8 cellular contexts compared by ENCODE assay signal in the genomic region with DNA sequence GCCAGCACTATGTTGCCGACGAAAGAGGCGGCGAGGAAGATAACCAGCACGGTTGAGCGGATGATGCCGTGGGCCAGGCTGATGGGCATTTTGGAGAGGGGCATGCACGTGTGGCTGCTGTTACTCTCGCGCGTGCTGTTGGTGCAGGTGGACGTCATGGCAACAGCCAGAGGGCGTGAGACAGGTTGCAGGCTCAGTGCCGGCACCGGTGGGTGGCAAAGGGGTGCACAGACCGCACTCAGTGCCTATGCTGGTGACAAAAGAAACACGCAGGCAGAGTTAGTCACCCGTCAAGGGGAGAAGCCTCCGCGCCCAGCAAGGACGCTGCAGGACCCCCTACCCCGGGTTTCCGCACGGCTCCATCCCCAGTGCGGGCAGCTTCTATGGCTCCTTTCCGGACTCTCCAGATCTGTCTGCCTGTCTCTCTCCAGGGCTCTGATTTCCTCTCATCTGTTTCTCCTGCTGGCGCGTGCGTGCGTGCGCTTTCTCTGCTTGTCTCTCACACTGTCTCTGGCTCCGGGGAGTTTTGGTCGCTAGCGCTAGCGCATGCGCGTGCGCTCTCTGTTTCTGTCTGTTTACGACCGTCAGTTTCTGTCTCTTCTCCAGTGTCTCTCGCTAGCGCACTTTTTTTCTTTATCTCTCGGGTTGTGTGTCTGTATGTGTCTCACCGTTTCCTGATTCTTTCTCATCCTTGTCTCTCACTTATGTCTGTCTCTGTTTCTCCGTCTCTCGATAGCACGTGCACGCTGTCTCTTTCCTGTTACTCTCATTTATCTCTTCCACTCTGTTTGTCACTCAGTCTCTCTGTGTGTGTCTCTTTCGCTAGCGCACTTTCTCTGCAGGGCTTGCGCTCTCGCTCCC. TPM values are rescaled to one million over a fixed set of nuclear protein-coding genes. Genes with fewer than 3 reads are reported as not detected.
DNase-seq lines count a peak whose midpoint lies in the region; ATAC-seq, FAIRE-seq and TF ChIP-seq lines count a peak whose summit lies in the region.

No MANE protein-coding gene starts in this region.

- H3K4me3 Mint-ChIP-seq in activated CD4-positive, alpha-beta T cell treated with anti-CD3 and anti-CD28 coated beads, Interleukin-2, amount 10 ng/mL, durations not matched to agents 7 days and 5 days: no peak overlapping the region
- H3K4me3 Mint-ChIP-seq in natural killer cell: peak overlapping the region; percentile 40

- peaks cover 66% of the 10 kb centered on the region for H3K27me3 Mint-ChIP-seq in activated CD4-positive, alpha-beta T cell treated with anti-CD3 and anti-CD28 coated beads, Interleukin-2, amount 10 ng/mL, durations not matched to agents 7 days and 5 days
- peaks cover 24 to 42% of the 10 kb centered on the region in 2 donors for H3K27me3 Mint-ChIP-seq in natural killer cell (ENCODE audit: low read depth in 2 of 2)

- FAIRE-seq in H54 (lab: Jason Lieb, UNC): no peak

- no peaks in the 10 kb centered on the region for H3K9me3 Mint-ChIP-seq in activated CD4-positive, alpha-beta T cell treated with anti-CD3 and anti-CD28 coated beads, Interleukin-2, amount 10 ng/mL, durations not matched to agents 7 days and 5 days
- H3K9me3 Mint-ChIP-seq in natural killer cell: no peaks in the 10 kb centered on the region

- DNase-seq in GM10266 (ENCODE audit: extremely low spot score): peak; percentile 64
- peak; percentile 42 for DNase-seq in MG63
- peak; percentile 53 for DNase-seq in activated CD4-positive, alpha-beta T cell treated with anti-CD3 and anti-CD28 coated beads, Interleukin-2, amount 10 ng/mL, durations not matched to agents 7 days and 5 days
- peak; percentile 32 for DNase-seq in epithelial cell of esophagus (ENCODE audit: low read depth)
- no peak for DNase-seq in natural killer cell
- DNase-seq in H54 (ENCODE audit: insufficient read length, low spot score): no peak
- no peak for DNase-seq in SHP77 treated with DMSO at 0.1 percent for 48 hours (lab: John Stamatoyannopoulos, UW)

- no peak for TF ChIP-seq POLR2A in H54 (IDR thresholded peaks at IDR 0.05; ENCODE audit: low read depth, low read length)

- POLR2A ChIA-PET in activated CD4-positive, alpha-beta T cell treated with anti-CD3 and anti-CD28 coated beads, Interleukin-2, amount 10 ng/mL, durations not matched to agents 7 days and 5 days (lab: Charles Lee): no interaction called here

- H3K4me1 Mint-ChIP-seq in activated CD4-positive, alpha-beta T cell treated with anti-CD3 and anti-CD28 coated beads, Interleukin-2, amount 10 ng/mL, durations not matched to agents 7 days and 5 days: peaks cover 8% of the 10 kb centered on the region
- no peaks in the 10 kb centered on the region for H3K4me1 Mint-ChIP-seq in natural killer cell

- no peak overlapping the region for H3K27ac Mint-ChIP-seq in activated CD4-positive, alpha-beta T cell treated with anti-CD3 and anti-CD28 coated beads, Interleukin-2, amount 10 ng/mL, durations not matched to agents 7 days and 5 days
- no peak overlapping the region for H3K27ac Mint-ChIP-seq in natural killer cell

- CTCF ChIA-PET in activated CD4-positive, alpha-beta T cell treated with anti-CD3 and anti-CD28 coated beads, Interleukin-2, amount 10 ng/mL, durations not matched to agents 7 days and 5 days (lab: Charles Lee): interaction anchor here (0.6 kb wide), 1 partner anchor 1668 kb away, joined by 4 read pairs; no protein-coding TSS in a partner anchor

- TF ChIP-seq CTCF in GM10266 (IDR thresholded peaks at IDR 0.05; ENCODE audit: control insufficient read depth, insufficient read depth, low read depth, missing control alignments) (no peak), epithelial cell of esophagus (IDR thresholded peaks at IDR 0.05; ENCODE audit: insufficient read depth, low read depth, low read length, missing control alignments) (no peak), natural killer cell (IDR thresholded peaks at IDR 0.05) (no peak)

- no peaks in the 10 kb centered on the region for H3K9me3 ChIP-seq in MG63

- H3K27me3 ChIP-seq in MG63: peaks cover 28% of the 10 kb centered on the region

- ATAC-seq in GM21737 (IDR thresholded peaks at IDR 0.05; ENCODE audit: unreplicated experiment): peak; percentile 78
- peak; percentile 47 to 63 (median 49) for ATAC-seq in natural killer cell

- intact Hi-C loops in natural killer cell (cut with micrococcal nuclease): no loop called here

- no peaks in the 10 kb centered on the region for H3K36me3 ChIP-seq in MG63

- H3K4me3 ChIP-seq in MG63: peak overlapping the region; percentile 39
- H3K4me3 ChIP-seq in epithelial cell of esophagus (ENCODE audit: low read length): peak overlapping the region; percentile 36

- H3K36me3 Mint-ChIP-seq in activated CD4-positive, alpha-beta T cell treated with anti-CD3 and anti-CD28 coated beads, Interleukin-2, amount 10 ng/mL, durations not matched to agents 7 days and 5 days (ENCODE audit: low read depth): no peaks in the 10 kb centered on the region
- no peaks in the 10 kb centered on the region for H3K36me3 Mint-ChIP-seq in natural killer cell

RNA-seq across cellular contexts. Expression of a gene that starts 2.0 kb away (rescaled TPM):
- total RNA-seq in MG63 (2014; rRNA removed; shearing (Covaris generic); ENCODE audit: low replicate concordance): not detected in 2 replicates
- total RNA-seq in activated CD4-positive, alpha-beta T cell treated with anti-CD3 and anti-CD28 coated beads, Interleukin-2, amount 10 ng/mL, durations not matched to agents 7 days and 5 days: not detected
- under 1 TPM in 2 of 3 donors, not detected in 1; 0.23 to 0.33 TPM for total RNA-seq in natural killer cell

Comparison
In these comparisons a context has a peak if more than half of its experiments do, and no peak if none do; other contexts are left out.
1. DNase-seq: peak in GM10266 (single experiment), MG63 (single experiment), activated CD4-positive, alpha-beta T cell treated with anti-CD3 and anti-CD28 coated beads, Interleukin-2, amount 10 ng/mL, durations not matched to agents 7 days and 5 days (single experiment) and epithelial cell of esophagus (single experiment); none in natural killer cell (single experiment), H54 (single experiment) and SHP77 treated with DMSO at 0.1 percent for 48 hours (single experiment).